ENCODE assay signal across 8 cellular contexts in the genomic region with DNA sequence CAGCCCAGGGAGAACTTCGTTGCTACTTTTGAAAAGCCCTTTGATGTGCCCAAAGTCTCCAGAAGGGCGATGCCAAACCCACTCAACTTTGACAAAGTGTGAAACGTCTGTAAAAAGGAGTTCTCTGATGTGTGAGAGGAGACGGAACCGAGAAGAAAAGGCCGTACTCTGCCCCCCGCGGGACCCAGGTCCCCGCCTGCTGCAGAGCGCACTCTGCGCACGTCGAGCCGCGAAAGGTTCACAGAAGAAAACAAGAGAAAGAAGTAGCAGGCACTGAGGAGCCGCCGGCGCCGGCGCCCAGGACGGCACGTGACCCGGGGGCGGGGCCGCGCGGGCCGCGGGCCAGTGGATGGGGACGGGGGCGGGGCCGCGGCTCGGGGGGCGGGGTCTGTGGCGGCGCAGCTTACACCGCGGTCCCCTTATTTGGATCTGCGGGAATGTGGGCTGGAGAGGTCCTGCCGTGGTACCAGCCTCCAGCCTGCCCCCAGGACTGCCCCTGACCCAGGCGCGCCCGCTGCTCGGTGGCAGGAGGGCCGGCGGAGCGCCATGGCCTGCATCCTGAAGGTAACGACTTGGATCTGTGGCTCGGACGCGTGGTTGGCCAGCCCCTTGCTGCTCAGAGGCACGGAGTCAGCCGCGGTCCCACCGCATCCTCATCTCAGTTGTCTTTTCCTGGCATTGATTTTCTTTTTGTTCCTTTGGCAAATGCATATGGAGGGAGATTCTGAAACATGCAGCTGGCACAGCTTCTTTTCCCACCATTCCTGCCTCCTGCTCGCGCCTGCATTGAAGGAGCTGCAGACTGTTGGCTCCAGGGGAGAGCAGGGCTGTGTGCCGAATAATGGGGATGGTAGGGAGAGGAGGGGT. TPM values are rescaled to one million over a fixed set of nuclear protein-coding genes. Genes with fewer than 3 reads are reported as not detected.
DNase-seq lines count a peak whose midpoint lies in the region; ATAC-seq and TF ChIP-seq lines count a peak whose summit lies in the region.

Gene ST6GALNAC3, plus strand, starts transcription at position 426 of the 867 bp plus-strand sequence.

- TF ChIP-seq CTCF in BE2C (IDR thresholded peaks at IDR 0.05; ENCODE audit: low read depth, low read length) = no peak
- TF ChIP-seq CTCF in foreskin fibroblast (IDR thresholded peaks at IDR 0.05; ENCODE audit: low read depth, low read length) = no peak
- TF ChIP-seq CTCF in neural crest cell (conservative IDR thresholded peaks at IDR 0.05) = no peak

- no peaks in the 10 kb centered on the region for H3K9me3 Mint-ChIP-seq in neural crest cell
- no peaks in the 10 kb centered on the region for H3K9me3 Mint-ChIP-seq in stimulated activated naive CD8-positive, alpha-beta T cell treated with anti-CD3 and anti-CD28 coated beads, Interleukin-15, Interleukin-2, amounts not matched to agents 100 ng/mL and 50 ng/mL, for 24 hours

- ATAC-seq in GM19324 (IDR thresholded peaks at IDR 0.05; ENCODE audit: low FRiP score, unreplicated experiment) (peak; percentile 86), HG03439 (IDR thresholded peaks at IDR 0.05; ENCODE audit: unreplicated experiment) (peak; percentile 79)

- no peaks in the 10 kb centered on the region for H3K27me3 ChIP-seq in BE2C

- H3K36me3 Mint-ChIP-seq in neural crest cell (ENCODE audit: low read depth) = no peaks in the 10 kb centered on the region
- no peaks in the 10 kb centered on the region for H3K36me3 Mint-ChIP-seq in stimulated activated naive CD8-positive, alpha-beta T cell treated with anti-CD3 and anti-CD28 coated beads, Interleukin-15, Interleukin-2, amounts not matched to agents 100 ng/mL and 50 ng/mL, for 24 hours (ENCODE audit: low read depth)

- no peaks in the 10 kb centered on the region for H3K9me3 ChIP-seq in BE2C

- peak within 1 kb of the TSS; percentile 93 for H3K4me3 Mint-ChIP-seq in neural crest cell
- H3K4me3 Mint-ChIP-seq in stimulated activated naive CD8-positive, alpha-beta T cell treated with anti-CD3 and anti-CD28 coated beads, Interleukin-15, Interleukin-2, amounts not matched to agents 100 ng/mL and 50 ng/mL, for 24 hours = peak within 1 kb of the TSS; percentile 83

- H3K4me3 ChIP-seq in BE2C (ENCODE audit: low read depth, low read length) (peak within 1 kb of the TSS; percentile 73), foreskin fibroblast (ENCODE audit: low read depth in 1 of 2, low read length in 2 of 2) (peak within 1 kb of the TSS; percentile 58 to 75)

- no peaks in the 10 kb centered on the region for H3K27me3 Mint-ChIP-seq in neural crest cell (ENCODE audit: low read depth)
- H3K27me3 Mint-ChIP-seq in stimulated activated naive CD8-positive, alpha-beta T cell treated with anti-CD3 and anti-CD28 coated beads, Interleukin-15, Interleukin-2, amounts not matched to agents 100 ng/mL and 50 ng/mL, for 24 hours = no peaks in the 10 kb centered on the region

- no peaks in the 10 kb centered on the region for H3K36me3 ChIP-seq in BE2C

- H3K27ac Mint-ChIP-seq in neural crest cell (ENCODE audit: unreplicated experiment) = peak within 1 kb of the TSS; percentile 74
- peak within 1 kb of the TSS; percentile 24 for H3K27ac Mint-ChIP-seq in stimulated activated naive CD8-positive, alpha-beta T cell treated with anti-CD3 and anti-CD28 coated beads, Interleukin-15, Interleukin-2, amounts not matched to agents 100 ng/mL and 50 ng/mL, for 24 hours

- peak; percentile 79 for DNase-seq in BE2C
- DNase-seq in OCI-M1 (lab: John Stamatoyannopoulos, UW) = peak; percentile 84
- peak; percentile 63 for DNase-seq in activated gamma-delta T cell treated with Interleukin-2 at 50 U/mL for 16 hours
- peak; percentile 55 to 84 for DNase-seq in foreskin fibroblast
- peak; percentile 69 for DNase-seq in neural crest cell (ENCODE audit: low read depth, low spot score)

- H3K4me1 Mint-ChIP-seq in neural crest cell = peaks cover 24% of the 10 kb centered on the region
- peaks cover 33% of the 10 kb centered on the region for H3K4me1 Mint-ChIP-seq in stimulated activated naive CD8-positive, alpha-beta T cell treated with anti-CD3 and anti-CD28 coated beads, Interleukin-15, Interleukin-2, amounts not matched to agents 100 ng/mL and 50 ng/mL, for 24 hours (ENCODE audit: low read depth)

- no peaks in the 10 kb centered on the region; the same call in 1 of the 2 replicates for H3K4me1 ChIP-seq in BE2C

RNA-seq across cellular contexts. Expression of gene ST6GALNAC3, which starts in this region (rescaled TPM):
- polyA plus RNA-seq in BE2C (2012; ENCODE audit: insufficient read depth, insufficient read length, low read depth) = 1.4 TPM
- 19.4 and 22.0 TPM in 2 replicates for total RNA-seq in neural crest cell

Comparison
In these comparisons a context has a peak if more than half of its experiments do, and no peak if none do; other contexts are left out.
1. Peak in every context shown above with its lines: DNase-seq, ATAC-seq and H3K4me3 ChIP-seq.